Comparison of ENCODE assay signal across 1 cellular context in genomic region chr21:31459457-31459856, GRCh38.
TF ChIP-seq lines count a peak whose summit lies in the region.

No MANE protein-coding gene starts in this region.

TF ChIP-seq in WTC11, 78 proteins besides CTCF, POLR2A, EP300 and RAD21 (continued from another document):
- TF ChIP-seq PREB (CRISPR knock-in tag; IDR thresholded peaks at IDR 0.05; ENCODE audit: borderline replicate concordance) (no peak), GTF2I (CRISPR knock-in tag; conservative IDR thresholded peaks at IDR 0.05) (no peak), STAT6 (CRISPR knock-in tag; conservative IDR thresholded peaks at IDR 0.05; ENCODE audit: low read depth) (no peak), FOXP4 (CRISPR knock-in tag; IDR thresholded peaks at IDR 0.05) (no peak), MLX (CRISPR knock-in tag; IDR thresholded peaks at IDR 0.05) (no peak), ZNF532 (CRISPR knock-in tag; IDR thresholded peaks at IDR 0.05; ENCODE audit: borderline replicate concordance) (no peak), TEAD1 (CRISPR knock-in tag; IDR thresholded peaks at IDR 0.05) (no peak), ATF2 (CRISPR knock-in tag; IDR thresholded peaks at IDR 0.05; ENCODE audit: borderline replicate concordance, low read depth) (no peak), ZNF423 (CRISPR knock-in tag; IDR thresholded peaks at IDR 0.05) (no peak), ZBTB43 (CRISPR knock-in tag; IDR thresholded peaks at IDR 0.05) (no peak), HMGA2 (CRISPR knock-in tag; IDR thresholded peaks at IDR 0.05) (no peak), MXD4 (CRISPR knock-in tag; IDR thresholded peaks at IDR 0.05; ENCODE audit: borderline replicate concordance) (no peak), JUN (CRISPR knock-in tag; IDR thresholded peaks at IDR 0.05) (no peak), TCF7 (CRISPR knock-in tag; IDR thresholded peaks at IDR 0.05; ENCODE audit: low read depth) (no peak), IRF2 (CRISPR knock-in tag; IDR thresholded peaks at IDR 0.05; ENCODE audit: borderline replicate concordance, low read depth) (no peak)
